31 cellular contexts compared by ENCODE assay signal in genomic region chr16:66620419-66620775, GRCh38. TPM values are rescaled to one million over a fixed set of nuclear protein-coding genes. Genes with fewer than 3 reads are reported as not detected.
DNase-seq lines count a peak whose midpoint lies in the region; ATAC-seq and TF ChIP-seq lines count a peak whose summit lies in the region.
"Had no signal": no experiment of that assay in that cellular context is flagged by ENCODE, and none has a peak within 500 bp of the region (broad histone marks: within the 10 kb centered on the region; RNA-seq: fewer than 3 reads in every experiment).

No MANE protein-coding gene starts in this region.

- H3K23ac ChIP-seq in neuronal stem cell (ENCODE audit: low read depth, low read length, poor library complexity), result peak overlapping the region; percentile 8

- H3K36me3 ChIP-seq in DOHH2 (ENCODE audit: control insufficient read depth, low read length) (no peaks in the 10 kb centered on the region), HUES48 (ENCODE audit: control insufficient read depth, insufficient read depth, low read length) (peaks cover 47% of the 10 kb centered on the region), neuronal stem cell (replicated peaks in 1 of 2; ENCODE audit: control insufficient read depth in 2 of 2, insufficient read depth in 2 of 2, low read length in 2 of 2) (peaks cover 2 to 41% of the 10 kb centered on the region in 2 donors), adrenal gland (replicated peaks in 1 of 2) (no peaks in the 10 kb centered on the region), body of pancreas (replicated peaks in 1 of 2; ENCODE audit: insufficient read depth in 1 of 2, low read depth in 2 of 2) (peaks cover 0 to 5% of the 10 kb centered on the region in 2 donors)
- H3K36me3 ChIP-seq: neural progenitor cell had no signal

- no peak overlapping the region for H3K14ac ChIP-seq in neuronal stem cell (ENCODE audit: low read length)

- no peak overlapping the region for H3K4ac ChIP-seq in neuronal stem cell (ENCODE audit: low read length)

- no peak for ATAC-seq in body of pancreas
- ATAC-seq: HepG2 had no signal

- no peak overlapping the region for H3K4me3 Mint-ChIP-seq in chondrocyte (ENCODE audit: unreplicated experiment)
- H3K4me3 Mint-ChIP-seq: activated CD4-positive, alpha-beta T cell treated with anti-CD3 and anti-CD28 coated beads, Interleukin-2, amount 10 ng/mL, durations not matched to agents 24 days and 14 days; activated naive CD8-positive, alpha-beta T cell treated with anti-CD3 and anti-CD28 coated beads for 36 hours; H9; neural progenitor cell had no signal

- H3K4me1 ChIP-seq in DOHH2 (ENCODE audit: control insufficient read depth, low read length), result peaks cover 34% of the 10 kb centered on the region
- H3K4me1 ChIP-seq in HUES48 (ENCODE audit: control insufficient read depth, insufficient read depth, low read length), result peaks cover 34% of the 10 kb centered on the region
- H3K4me1 ChIP-seq in neuronal stem cell (ENCODE audit: control insufficient read depth in 2 of 2, insufficient read depth in 1 of 2, low read depth in 1 of 2, low read length in 2 of 2), result peaks cover 3 to 5% of the 10 kb centered on the region in 2 donors
- H3K4me1 ChIP-seq in adrenal gland (replicated peaks in 1 of 2), result peaks cover 21 to 32% of the 10 kb centered on the region in 2 donors
- H3K4me1 ChIP-seq in body of pancreas, result peaks cover 9% of the 10 kb centered on the region
- H3K4me1 ChIP-seq: Peyer's patch had no signal

- no peaks in the 10 kb centered on the region for H3K27me3 Mint-ChIP-seq in chondrocyte (ENCODE audit: low read depth)
- H3K27me3 Mint-ChIP-seq: activated CD4-positive, alpha-beta T cell treated with anti-CD3 and anti-CD28 coated beads, Interleukin-2, amount 10 ng/mL, durations not matched to agents 24 days and 14 days; activated naive CD8-positive, alpha-beta T cell treated with anti-CD3 and anti-CD28 coated beads for 36 hours had no signal

- intact Hi-C loops in adrenal gland (cut with DNase I) (no loop called here), body of pancreas (cut with DNase I) (no loop called here)

- H3K4me3 ChIP-seq in DOHH2 (ENCODE audit: low read length), result no peak overlapping the region
- no peak overlapping the region for H3K4me3 ChIP-seq in HUES48 (ENCODE audit: low read depth, low read length)
- no peak overlapping the region for H3K4me3 ChIP-seq in neuronal stem cell (ENCODE audit: low read length in 2 of 2)
- no peak overlapping the region for H3K4me3 ChIP-seq in adrenal gland
- H3K4me3 ChIP-seq in body of pancreas, result no peak overlapping the region
- H3K4me3 ChIP-seq: ascending aorta, hepatocyte, neural progenitor cell, Peyer's patch, tibial nerve had no signal

- no peak overlapping the region for H3K9ac ChIP-seq in HUES48 (ENCODE audit: low read depth, low read length)
- H3K9ac ChIP-seq in neuronal stem cell (ENCODE audit: low read depth, low read length, poor library complexity), result no peak overlapping the region
- H3K9ac ChIP-seq: neural progenitor cell had no signal

- H3K79me2 ChIP-seq in DOHH2 (ENCODE audit: control insufficient read depth, low read length), result no peaks in the 10 kb centered on the region
- H3K79me2 ChIP-seq: hepatocyte had no signal

- no peak overlapping the region for H3K18ac ChIP-seq in neuronal stem cell (ENCODE audit: low read length)

- no peak overlapping the region for H2BK5ac ChIP-seq in neuronal stem cell (ENCODE audit: low read length)

- TF ChIP-seq POLR2A in adrenal gland (IDR thresholded peaks at IDR 0.05) (no peak), body of pancreas (IDR thresholded peaks at IDR 0.05) (no peak)

- peaks cover 64% of the 10 kb centered on the region for H3K4me1 Mint-ChIP-seq in chondrocyte (ENCODE audit: low read depth)
- H3K4me1 Mint-ChIP-seq: activated CD4-positive, alpha-beta T cell treated with anti-CD3 and anti-CD28 coated beads, Interleukin-2, amount 10 ng/mL, durations not matched to agents 24 days and 14 days had no signal

- no peak overlapping the region for H2BK15ac ChIP-seq in neuronal stem cell (ENCODE audit: low read length)

- WGBS in neuronal stem cell (ENCODE audit: extremely low coverage in 2 of 2, insufficient read length in 2 of 2, insufficient replicate concordance in 1 of 2), 2 donors, result no CpG with 5 or more reads among the region's 8 CpGs
- 88 to 95% (median 93%) methylated on average over 6 to 8 of the region's 8 CpGs for WGBS in adrenal gland, 4 donors
- 87% methylated on average over 8 of the region's 8 CpGs for WGBS in body of pancreas, 2 donors

- H3F3A ChIP-seq in DOHH2 (ENCODE audit: control insufficient read depth, insufficient read depth), result no peaks in the 10 kb centered on the region

- peak overlapping the region; percentile 43 for H3K27ac Mint-ChIP-seq in chondrocyte (ENCODE audit: unreplicated experiment)
- H3K27ac Mint-ChIP-seq: activated CD4-positive, alpha-beta T cell treated with anti-CD3 and anti-CD28 coated beads, Interleukin-2, amount 10 ng/mL, durations not matched to agents 24 days and 14 days; activated naive CD8-positive, alpha-beta T cell treated with anti-CD3 and anti-CD28 coated beads for 36 hours; H9; neural progenitor cell had no signal

- no peak overlapping the region; the same call in 1 of the 2 replicates for H3K27ac ChIP-seq in DOHH2 (ENCODE audit: low read depth, low read length)
- peak overlapping the region; percentile 40 for H3K27ac ChIP-seq in HUES48 (ENCODE audit: low read depth, low read length)
- H3K27ac ChIP-seq in neuronal stem cell (replicated peaks; ENCODE audit: low read length), result no peak overlapping the region
- no peak overlapping the region for H3K27ac ChIP-seq in adrenal gland
- H3K27ac ChIP-seq in body of pancreas, result no peak overlapping the region
- H3K27ac ChIP-seq: ascending aorta, hepatocyte, neural progenitor cell, tibial nerve, VCaP had no signal

- no peak for DNase-seq in chondrocyte (ENCODE audit: low spot score)
- no peak for DNase-seq in neuronal stem cell (ENCODE audit: low spot score)
- DNase-seq in NCI-H2029 treated with DMSO at 0.1 percent for 48 hours (lab: John Stamatoyannopoulos, UW), result no peak
- no peak for DNase-seq in adrenal gland
- no peak for DNase-seq in NCI-H748 treated with DMSO at 0.1 percent for 48 hours (lab: John Stamatoyannopoulos, UW)
- no peak for DNase-seq in body of pancreas
- DNase-seq: activated CD4-positive, alpha-beta T cell treated with anti-CD3 and anti-CD28 coated beads, Interleukin-2, amount 10 ng/mL, durations not matched to agents 24 days and 14 days; activated CD8-positive, alpha-beta memory T cell treated with anti-CD3 and anti-CD28 coated beads for 24 hours; activated gamma-delta T cell; activated naive CD8-positive, alpha-beta T cell treated with anti-CD3 and anti-CD28 coated beads for 36 hours; activated T-cell treated with anti-CD3 and anti-CD28 coated beads for 4 hours; H9; mammary epithelial cell; MV-4-11; NCI-H1436; NCI-H226; Peyer's patch; stimulated activated CD4-positive, alpha-beta T cell treated with anti-CD3 and anti-CD28 coated beads, Interleukin-4, amount 100 ng/mL, for 24 hours; T1000 had no signal

- no peak overlapping the region for H2AK5ac ChIP-seq in neuronal stem cell (ENCODE audit: low read depth, low read length)

- no peak overlapping the region for H4K91ac ChIP-seq in neuronal stem cell (ENCODE audit: low read depth, low read length, poor library complexity)

- no peak overlapping the region for H4K8ac ChIP-seq in neuronal stem cell (ENCODE audit: low read depth, low read length)

- H2BK12ac ChIP-seq in neuronal stem cell (ENCODE audit: low read length), result no peak overlapping the region

- TF ChIP-seq CTCF in DOHH2 (IDR thresholded peaks at IDR 0.05; ENCODE audit: low read depth, low read length, poor library complexity, severe bottlenecking) (no peak), chondrocyte (IDR thresholded peaks at IDR 0.05) (no peak), adrenal gland (IDR thresholded peaks at IDR 0.05) (no peak), body of pancreas (IDR thresholded peaks at IDR 0.05) (no peak)

- H3K27me3 ChIP-seq in DOHH2 (ENCODE audit: control insufficient read depth, low read length) (no peaks in the 10 kb centered on the region), HUES48 (ENCODE audit: control insufficient read depth, insufficient read depth, low read length) (no peaks in the 10 kb centered on the region), neuronal stem cell (ENCODE audit: control insufficient read depth in 3 of 3, insufficient read depth in 3 of 3, low read depth in 1 of 3, low read length in 3 of 3) (no peaks in the 10 kb centered on the region), adrenal gland (no peaks in the 10 kb centered on the region), body of pancreas (no peaks in the 10 kb centered on the region)
- H3K27me3 ChIP-seq: ascending aorta, hepatocyte, neural progenitor cell, Peyer's patch, tibial nerve had no signal

- H3K79me1 ChIP-seq in neuronal stem cell (ENCODE audit: low read depth, low read length), result no peaks in the 10 kb centered on the region

- no peaks in the 10 kb centered on the region for H3K9me3 ChIP-seq in DOHH2 (ENCODE audit: control insufficient read depth, insufficient read depth, low read length)
- no peaks in the 10 kb centered on the region for H3K9me3 ChIP-seq in HUES48 (ENCODE audit: control insufficient read depth, insufficient read depth, low read length)
- no peaks in the 10 kb centered on the region for H3K9me3 ChIP-seq in neuronal stem cell (replicated peaks in 1 of 2; ENCODE audit: control insufficient read depth in 2 of 2, insufficient read depth in 1 of 2, low read depth in 1 of 2, low read length in 2 of 2)
- H3K9me3 ChIP-seq in adrenal gland (replicated peaks in 1 of 3), result no peaks in the 10 kb centered on the region
- no peaks in the 10 kb centered on the region for H3K9me3 ChIP-seq in body of pancreas
- H3K9me3 ChIP-seq: ascending aorta, Peyer's patch, tibial nerve had no signal

- H3K36me3 Mint-ChIP-seq in chondrocyte (ENCODE audit: low read depth), result peaks cover 6% of the 10 kb centered on the region
- H3K36me3 Mint-ChIP-seq: activated naive CD8-positive, alpha-beta T cell treated with anti-CD3 and anti-CD28 coated beads for 36 hours had no signal

- H4K20me1 ChIP-seq in DOHH2 (ENCODE audit: control insufficient read depth, insufficient read depth, low read depth, low read length), result no peaks in the 10 kb centered on the region

- no peak overlapping the region for H2AFZ ChIP-seq in neuronal stem cell (ENCODE audit: low read length)
- H2AFZ ChIP-seq: hepatocyte, neural progenitor cell had no signal

- H2BK120ac ChIP-seq in neuronal stem cell (ENCODE audit: low read depth, low read length), result no peak overlapping the region

- no peaks in the 10 kb centered on the region for H3K9me3 Mint-ChIP-seq in chondrocyte (ENCODE audit: low read depth)
- H3K9me3 Mint-ChIP-seq: activated CD4-positive, alpha-beta T cell treated with anti-CD3 and anti-CD28 coated beads, Interleukin-2, amount 10 ng/mL, durations not matched to agents 24 days and 14 days; activated naive CD8-positive, alpha-beta T cell treated with anti-CD3 and anti-CD28 coated beads for 36 hours; H9; neural progenitor cell had no signal

- H3K4me2 ChIP-seq in DOHH2 (ENCODE audit: low read length) (peak overlapping the region; percentile 40), neuronal stem cell (ENCODE audit: insufficient read depth, low read length, poor library complexity, severe bottlenecking) (no peak overlapping the region)
- H3K4me2 ChIP-seq: hepatocyte, neural progenitor cell had no signal

- H3K9me2 ChIP-seq in DOHH2 (replicated peaks; ENCODE audit: control insufficient read depth, low read length), result no peaks in the 10 kb centered on the region

RNA-seq across cellular contexts. Expression of gene CMTM3, which starts 15.9 kb away (rescaled TPM):
- 76.5 to 77.8 TPM (median 77.6 TPM) in 3 replicates for total RNA-seq in chondrocyte
- 92.9 TPM for polyA plus RNA-seq in neuronal stem cell (2013, experiment 1 of 2)
- polyA plus RNA-seq in neuronal stem cell (2013, experiment 2 of 2), result 91.8 TPM
- total RNA-seq in adrenal gland, result 10 to 100 TPM; 14.6 to 31.8 (median 24.9) TPM
- 10 to 100 TPM in 2 of 3 donors, 1 to 10 TPM in 1; 6.4 to 30.0 (median 25.2) TPM for polyA plus RNA-seq in adrenal gland
- total RNA-seq in body of pancreas, result 1 to 10 TPM; 4.3 to 6.0 TPM

RNA-seq across cellular contexts. Expression of gene CMTM2, which starts 41.1 kb away (rescaled TPM):
- total RNA-seq in chondrocyte (not detected in 3 replicates), adrenal gland (not detected), body of pancreas (not detected)
- polyA plus RNA-seq in neuronal stem cell (2013, experiment 1 of 2), result 0.20 TPM
- polyA plus RNA-seq in neuronal stem cell (2013, experiment 2 of 2), result 0.08 TPM
- polyA plus RNA-seq in adrenal gland, result under 1 TPM in 2 of 3 donors, not detected in 1; 0.17 to 0.80 TPM
- total RNA-seq: activated naive CD8-positive, alpha-beta T cell treated with anti-CD3 and anti-CD28 coated beads for 36 hours; ascending aorta; dermis microvascular lymphatic vessel endothelial cell; H9; hepatocyte; HepG2; LHCN-M2; mammary epithelial cell; Peyer's patch; tibial nerve had no signal
- polyA plus RNA-seq: AG04450, BJ, HepG2 had no signal

RNA-seq across cellular contexts. Expression of gene CMTM1, which starts 54.2 kb away (rescaled TPM):
- total RNA-seq in chondrocyte (6.3 to 11.9 TPM (median 9.6 TPM) in 3 replicates), adrenal gland (1 to 10 TPM in 6 of 8 donors, under 1 TPM in 2; 0.36 to 6.9 (median 2.9) TPM), body of pancreas (not detected)
- 3.8 TPM for polyA plus RNA-seq in neuronal stem cell (2013, experiment 1 of 2)
- polyA plus RNA-seq in neuronal stem cell (2013, experiment 2 of 2), result 4.4 TPM
- polyA plus RNA-seq in adrenal gland, result 1 to 10 TPM in 1 of 3 donors, under 1 TPM in 1, not detected in 1; 0.34 to 1.4 TPM
- total RNA-seq: ascending aorta had no signal
